In the genomic region with DNA sequence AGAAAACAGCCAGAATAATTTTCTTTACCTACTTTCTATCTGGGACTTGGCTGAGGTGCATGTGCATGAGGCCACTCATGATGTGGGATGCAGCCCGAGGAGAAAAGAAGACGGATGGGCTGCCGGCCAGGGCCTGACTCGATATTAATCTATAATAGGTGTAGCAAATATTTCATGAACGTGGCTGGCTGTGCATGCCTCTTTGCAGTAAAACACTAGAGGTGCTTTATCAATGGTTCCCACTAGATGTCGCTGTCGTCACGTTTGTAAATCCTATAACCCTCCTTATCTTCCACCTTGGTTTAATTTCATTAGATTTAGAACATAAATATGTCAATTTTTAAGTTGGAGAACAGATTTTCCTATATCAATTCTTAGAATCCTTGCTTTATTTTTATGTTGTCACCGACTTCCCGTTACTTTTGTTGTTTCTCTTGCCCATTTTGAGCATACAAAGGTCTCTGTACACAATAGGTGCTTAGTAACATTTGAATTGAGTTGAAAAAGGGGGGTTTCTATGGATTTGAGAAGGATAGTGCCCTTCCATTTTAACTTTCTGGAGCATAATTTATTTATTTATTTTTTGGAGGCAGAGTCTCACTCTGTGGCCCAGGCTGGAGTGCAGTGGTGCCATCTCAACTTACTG, we compare ENCODE assay signal across 8 cellular contexts. TPM values are rescaled to one million over a fixed set of nuclear protein-coding genes. Genes with fewer than 3 reads are reported as not detected.
DNase-seq lines count a peak whose midpoint lies in the region; ATAC-seq lines count a peak whose summit lies in the region.

No MANE protein-coding gene starts in this region.

- DNase-seq in CD1c-positive myeloid dendritic cell (ENCODE audit: extremely low spot score) (peak; percentile 66), HS-27A (ENCODE audit: low read depth) (peak; percentile 33), NOMO-1 treated with DMSO at 0.1 percent for 48 hours (lab: John Stamatoyannopoulos, UW; ENCODE audit: unreplicated experiment) (peak; percentile 44), glomerular endothelial cell (ENCODE audit: extremely low read depth, low read depth, low spot score) (peak; percentile 55), pons (ENCODE audit: low spot score) (peak; percentile 75)
- peak; percentile 31 to 39 for DNase-seq in activated T-cell treated with anti-CD3 and anti-CD28 coated beads, Interleukin-2, amount 50 U/mL, for 48 hours

- peak; percentile 79 for ATAC-seq in GM18868 (IDR thresholded peaks at IDR 0.05; ENCODE audit: unreplicated experiment)
- no peak for ATAC-seq in GM21447 (IDR thresholded peaks at IDR 0.05; ENCODE audit: unreplicated experiment)

RNA-seq across cellular contexts. Expression of gene FERMT1, which starts 19.6 kb away (rescaled TPM):
- 1.2 and 3.9 TPM in 2 replicates for total RNA-seq in glomerular endothelial cell
